Comparison of ENCODE assay signal across 13 cellular contexts in genomic region chr17:61261001-61261587, GRCh38.
DNase-seq lines count a peak whose midpoint lies in the region; FAIRE-seq and TF ChIP-seq lines count a peak whose summit lies in the region.
"Had no signal": no experiment of that assay in that cellular context is flagged by ENCODE, and none has a peak within 500 bp of the region (broad histone marks: within the 10 kb centered on the region; RNA-seq: fewer than 3 reads in every experiment).

No MANE protein-coding gene starts in this region.

- H3K27ac Mint-ChIP-seq in mesothelial cell of epicardium: peak overlapping the region; percentile 89
- H3K27ac Mint-ChIP-seq: activated CD4-positive, alpha-beta T cell treated with anti-CD3 and anti-CD28 coated beads for 36 hours; activated naive CD4-positive, alpha-beta T cell treated with anti-CD3 and anti-CD28 coated beads for 36 hours; stimulated activated naive B cell treated with anti-CD40 and anti-IgM and Interleukin-4, amounts not matched to agents 10 μg/mL and 1 μg/mL and 100 μg/mL, for 72 hours had no signal

- in situ Hi-C loops in mammary epithelial cell (cut with MboI; ENCODE audit: low sequenced_read_pairs in 2 of 2): no loop called here

- H3K27me3 Mint-ChIP-seq in mesothelial cell of epicardium (ENCODE audit: low read depth): no peaks in the 10 kb centered on the region
- H3K27me3 Mint-ChIP-seq: activated CD4-positive, alpha-beta T cell treated with anti-CD3 and anti-CD28 coated beads for 36 hours; stimulated activated naive B cell treated with anti-CD40 and anti-IgM and Interleukin-4, amounts not matched to agents 10 μg/mL and 1 μg/mL and 100 μg/mL, for 72 hours had no signal

- H3K4me1 Mint-ChIP-seq in mesothelial cell of epicardium: peaks cover 52% of the 10 kb centered on the region
- H3K4me1 Mint-ChIP-seq: activated CD4-positive, alpha-beta T cell treated with anti-CD3 and anti-CD28 coated beads for 36 hours; stimulated activated naive B cell treated with anti-CD40 and anti-IgM and Interleukin-4, amounts not matched to agents 10 μg/mL and 1 μg/mL and 100 μg/mL, for 72 hours had no signal

- TF ChIP-seq CTCF in coronary artery (IDR thresholded peaks at IDR 0.05) (no peak), mesothelial cell of epicardium (IDR thresholded peaks at IDR 0.05; ENCODE audit: unreplicated experiment) (no peak), tibial artery (IDR thresholded peaks at IDR 0.05) (no peak), mammary epithelial cell (conservative IDR thresholded peaks at IDR 0.05 in 1 of 2, IDR thresholded peaks at IDR 0.05 in 1 of 2; ENCODE audit: extremely low read depth in 1 of 2, insufficient read depth in 1 of 2, low read depth in 1 of 2, low read length in 2 of 2) (no peak)

- no peak overlapping the region for H3K4me3 Mint-ChIP-seq in mesothelial cell of epicardium
- H3K4me3 Mint-ChIP-seq: activated CD4-positive, alpha-beta T cell treated with anti-CD3 and anti-CD28 coated beads for 36 hours; activated naive CD4-positive, alpha-beta T cell treated with anti-CD3 and anti-CD28 coated beads for 36 hours; stimulated activated naive B cell treated with anti-CD40 and anti-IgM and Interleukin-4, amounts not matched to agents 10 μg/mL and 1 μg/mL and 100 μg/mL, for 72 hours had no signal

- H3K36me3 Mint-ChIP-seq in mesothelial cell of epicardium: peaks cover 2% of the 10 kb centered on the region
- H3K36me3 Mint-ChIP-seq: stimulated activated naive B cell treated with anti-CD40 and anti-IgM and Interleukin-4, amounts not matched to agents 10 μg/mL and 1 μg/mL and 100 μg/mL, for 72 hours had no signal

- no TSS peak for BruUV-seq in mammary epithelial cell (replicated peaks; lab: Mats Ljungman, UMichigan)

- CTCF ChIA-PET in mammary epithelial cell (lab: Charles Lee; ENCODE audit: low non-redundant PET): no interaction called here

- no peaks in the 10 kb centered on the region for H3K36me3 ChIP-seq in tibial artery
- no peaks in the 10 kb centered on the region for H3K36me3 ChIP-seq in mammary epithelial cell (ENCODE audit: insufficient read depth, low read length)
- H3K36me3 ChIP-seq: breast epithelium had no signal

- H3K9me3 ChIP-seq in tibial artery (no peaks in the 10 kb centered on the region), mammary epithelial cell (replicated peaks; ENCODE audit: insufficient read depth, low read length) (no peaks in the 10 kb centered on the region)
- H3K9me3 ChIP-seq: breast epithelium had no signal

- H2AFZ ChIP-seq in mammary epithelial cell (ENCODE audit: low read depth, low read length): no peak overlapping the region

- DNase-seq in NCI-H69 (lab: John Stamatoyannopoulos, UW) (peak; percentile 87), coronary artery (ENCODE audit: low spot score) (no peak), mesothelial cell of epicardium (ENCODE audit: low spot score in 2 of 2, unreplicated experiment in 2 of 2) (no peak), tibial artery (no peak), frontal cortex (ENCODE audit: low spot score in 2 of 2) (no peak), mammary epithelial cell (no peak), MV-4-11 (lab: John Stamatoyannopoulos, UW) (no peak)
- DNase-seq: activated CD4-positive, alpha-beta T cell treated with anti-CD3 and anti-CD28 coated beads for 36 hours; activated naive CD4-positive, alpha-beta T cell treated with anti-CD3 and anti-CD28 coated beads for 36 hours; stimulated activated naive B cell treated with anti-CD40 and anti-IgM and Interleukin-4, amounts not matched to agents 10 μg/mL and 1 μg/mL and 100 μg/mL, for 72 hours; T1000 had no signal

- no peak overlapping the region for H3K9ac ChIP-seq in mammary epithelial cell (ENCODE audit: insufficient read depth, low read length)

- H3K4me1 ChIP-seq in tibial artery (peaks cover 0 to 58% (median 26%) of the 10 kb centered on the region in 4 donors), mammary epithelial cell (ENCODE audit: insufficient read depth, low read length) (no peaks in the 10 kb centered on the region)
- H3K4me1 ChIP-seq: breast epithelium had no signal

- no peak overlapping the region for H3K4me2 ChIP-seq in mammary epithelial cell (ENCODE audit: insufficient read depth, low read depth, low read length)

- H3K27me3 ChIP-seq in tibial artery: no peaks in the 10 kb centered on the region
- H3K27me3 ChIP-seq in mammary epithelial cell (ENCODE audit: insufficient read depth, low read length): no peaks in the 10 kb centered on the region
- H3K27me3 ChIP-seq: breast epithelium had no signal

- 85% methylated on average over 5 of the region's 5 CpGs for WGBS in mammary epithelial cell (ENCODE audit: low coverage, missing lambda C conversion rate)

- no peak for FAIRE-seq in frontal cortex (lab: Jason Lieb, UNC)

- intact Hi-C loops in tibial artery (cut with DNase I; ENCODE audit: low total_unique reads) (no loop called here), mammary epithelial cell (cut with micrococcal nuclease) (no loop called here)

- no peaks in the 10 kb centered on the region for H3K79me2 ChIP-seq in mammary epithelial cell (ENCODE audit: insufficient read depth, low read length)

- no peaks in the 10 kb centered on the region for H3K9me3 Mint-ChIP-seq in mesothelial cell of epicardium
- H3K9me3 Mint-ChIP-seq: activated naive CD4-positive, alpha-beta T cell treated with anti-CD3 and anti-CD28 coated beads for 36 hours; stimulated activated naive B cell treated with anti-CD40 and anti-IgM and Interleukin-4, amounts not matched to agents 10 μg/mL and 1 μg/mL and 100 μg/mL, for 72 hours had no signal

- H3K27ac ChIP-seq in coronary artery (peak overlapping the region; percentile 88 to 91), tibial artery (peak overlapping the region; percentile 86 to 88), mammary epithelial cell (ENCODE audit: insufficient read depth, low read depth, low read length) (no peak overlapping the region)

- no peak overlapping the region for H3K4me3 ChIP-seq in coronary artery
- H3K4me3 ChIP-seq in tibial artery: no peak overlapping the region
- H3K4me3 ChIP-seq in mammary epithelial cell (replicated peaks in 1 of 3; ENCODE audit: insufficient read depth in 1 of 3, low read depth in 2 of 3, low read length in 3 of 3): no peak overlapping the region
- H3K4me3 ChIP-seq: breast epithelium, skin epidermis had no signal

- H4K20me1 ChIP-seq in mammary epithelial cell (ENCODE audit: insufficient read depth, low read length): no peaks in the 10 kb centered on the region

- dilution Hi-C loops in mammary epithelial cell (cut with HindIII; ENCODE audit: low sequenced_read_pairs): no loop called here
